In genomic region chr6:96197241-96197640, GRCh38 we compare ENCODE assay signal across 21 cellular contexts.
DNase-seq lines count a peak whose midpoint lies in the region; ATAC-seq, FAIRE-seq and TF ChIP-seq lines count a peak whose summit lies in the region.
"Had no signal": no experiment of that assay in that cellular context is flagged by ENCODE, and none has a peak within 500 bp of the region (broad histone marks: within the 10 kb centered on the region; RNA-seq: fewer than 3 reads in every experiment).

No MANE protein-coding gene starts in this region.

- H3K4me2 ChIP-seq in H1 (ENCODE audit: insufficient read depth in 1 of 2, low read depth in 2 of 2, low read length in 2 of 2) (0 out of 4 replicates have a peak overlapping the region, but pooled peaks of 1 of the 2 experiments have one; percentile 34), trophoblast cell (ENCODE audit: low read length) (no peak overlapping the region)

- peak overlapping the region; percentile 26; the same call in 1 of the 2 replicates for H3K27ac ChIP-seq in 22Rv1
- peak overlapping the region; percentile 50 for H3K27ac ChIP-seq in HUES48 (ENCODE audit: low read depth, low read length)
- peak overlapping the region; percentile 73; the same call in 1 of the 2 replicates for H3K27ac ChIP-seq in H1 (ENCODE audit: low read depth, low read length)
- peak overlapping the region; percentile 99 for H3K27ac ChIP-seq in trophoblast cell (ENCODE audit: low read depth, low read length)

- no peak overlapping the region for H3K27ac Mint-ChIP-seq in HFFc6
- H3K27ac Mint-ChIP-seq in activated T-cell treated with anti-CD3 and anti-CD28 coated beads, Interleukin-2, amount 50 U/mL, for 72 hours: no peak overlapping the region

- no peak overlapping the region for H4K8ac ChIP-seq in H1 (ENCODE audit: extremely low read depth, insufficient read depth, low read length)
- no peak overlapping the region for H4K8ac ChIP-seq in trophoblast cell (ENCODE audit: low read depth, low read length)

- H2AK5ac ChIP-seq in H1 (ENCODE audit: low read depth, low read length) (no peak overlapping the region), trophoblast cell (ENCODE audit: low read length) (no peak overlapping the region)

- H3K79me1 ChIP-seq in H1 (ENCODE audit: low read depth, low read length) (no peaks in the 10 kb centered on the region), trophoblast cell (ENCODE audit: low read length) (peaks cover 14% of the 10 kb centered on the region)

- TF ChIP-seq CTCF in 22Rv1 (IDR thresholded peaks at IDR 0.05) (no peak), H1 (IDR thresholded peaks at IDR 0.05; ENCODE audit: control extremely low read depth in 1 of 3, insufficient read depth in 1 of 3, low read depth in 1 of 3, low read length in 3 of 3) (no peak), HFFc6 (IDR thresholded peaks at IDR 0.05) (no peak)

- H3K4me3 ChIP-seq in HUES48 (ENCODE audit: low read depth, low read length) (no peak overlapping the region), H1 (ENCODE audit: extremely low read depth in 1 of 4, insufficient read depth in 2 of 4, low read depth in 3 of 4, low read length in 4 of 4) (no peak overlapping the region; a peak in 1 of 8 replicates), trophoblast cell (ENCODE audit: low read depth, low read length) (no peak overlapping the region)

- H3K18ac ChIP-seq in H1 (ENCODE audit: extremely low read depth, low read length) (no peak overlapping the region), trophoblast cell (ENCODE audit: low read length) (no peak overlapping the region)

- H3K36me3 ChIP-seq in HUES48 (ENCODE audit: control insufficient read depth, insufficient read depth, low read length) (no peaks in the 10 kb centered on the region), H1 (ENCODE audit: control insufficient read depth in 2 of 4, insufficient read depth in 4 of 4, low read length in 3 of 4) (no peaks in the 10 kb centered on the region), trophoblast cell (ENCODE audit: control insufficient read depth in 1 of 2, insufficient read depth in 2 of 2, low read length in 2 of 2) (no peaks in the 10 kb centered on the region)

- no peak overlapping the region for H4K12ac ChIP-seq in trophoblast cell (ENCODE audit: low read depth, low read length)

- no peak overlapping the region for H3K9ac ChIP-seq in HUES48 (ENCODE audit: low read depth, low read length)
- no peak overlapping the region for H3K9ac ChIP-seq in H1 (replicated peaks in 1 of 4; ENCODE audit: extremely low read depth in 1 of 4, low read depth in 3 of 4, low read length in 3 of 4)
- H3K9ac ChIP-seq in trophoblast cell (ENCODE audit: low read length): no peak overlapping the region

- CTCF ChIA-PET in H1 (lab: Charles Lee; ENCODE audit: partially characterized antibody): no interaction called here

- H4K5ac ChIP-seq in H1 (ENCODE audit: insufficient read length, low read depth, low read length): no peak overlapping the region

- TF ChIP-seq EP300 in H1 (IDR thresholded peaks at IDR 0.05; ENCODE audit: borderline replicate concordance in 1 of 2, low read depth in 2 of 2, low read length in 2 of 2): no peak

- H2BK12ac ChIP-seq in H1 (ENCODE audit: low read depth, low read length): no peak overlapping the region; the same call in 1 of the 2 replicates
- no peak overlapping the region for H2BK12ac ChIP-seq in trophoblast cell (ENCODE audit: low read length)

- H3K36me3 Mint-ChIP-seq in HFFc6 (ENCODE audit: low read depth): no peaks in the 10 kb centered on the region
- no peaks in the 10 kb centered on the region for H3K36me3 Mint-ChIP-seq in activated T-cell treated with anti-CD3 and anti-CD28 coated beads, Interleukin-2, amount 50 U/mL, for 72 hours (ENCODE audit: insufficient read depth in 2 of 2)

- POLR2A ChIA-PET in H1 (lab: Charles Lee; ENCODE audit: partially characterized antibody): interaction anchor here (0.6 kb wide), 1 partner anchor 182 kb away, joined by 4 read pairs; the partner anchor contains the start of gene FUT9

- no peaks in the 10 kb centered on the region for H3K4me1 Mint-ChIP-seq in HFFc6 (ENCODE audit: low read depth)
- H3K4me1 Mint-ChIP-seq in activated T-cell treated with anti-CD3 and anti-CD28 coated beads, Interleukin-2, amount 50 U/mL, for 72 hours (ENCODE audit: low read depth): no peaks in the 10 kb centered on the region

- no peaks in the 10 kb centered on the region for H3K27me3 Mint-ChIP-seq in HFFc6 (ENCODE audit: insufficient read depth)
- H3K27me3 Mint-ChIP-seq in activated T-cell treated with anti-CD3 and anti-CD28 coated beads, Interleukin-2, amount 50 U/mL, for 72 hours (ENCODE audit: low read depth): no peaks in the 10 kb centered on the region

- no peaks in the 10 kb centered on the region for H3K9me3 ChIP-seq in HUES48 (ENCODE audit: control insufficient read depth, insufficient read depth, low read length)
- no peaks in the 10 kb centered on the region for H3K9me3 ChIP-seq in H1 (ENCODE audit: insufficient read depth in 2 of 2, low read depth in 1 of 2, low read length in 1 of 2)
- no peaks in the 10 kb centered on the region for H3K9me3 ChIP-seq in trophoblast cell (ENCODE audit: insufficient read depth, low read depth, low read length)

- H2BK120ac ChIP-seq in H1 (replicated peaks; ENCODE audit: low read depth, low read length) (no peak overlapping the region), trophoblast cell (ENCODE audit: insufficient read depth, low read length, poor library complexity) (no peak overlapping the region)

- H4K91ac ChIP-seq in H1 (replicated peaks; ENCODE audit: insufficient read length, low read length): no peak overlapping the region
- H4K91ac ChIP-seq in trophoblast cell (ENCODE audit: low read depth, low read length): no peak overlapping the region

- H3K79me2 ChIP-seq in H1 (ENCODE audit: control insufficient read depth in 1 of 2, insufficient read depth in 2 of 2, low read length in 2 of 2) (no peaks in the 10 kb centered on the region), trophoblast cell (ENCODE audit: control insufficient read depth, insufficient read depth, low read length, poor library complexity) (no peaks in the 10 kb centered on the region)

- H3K23ac ChIP-seq in H1 (ENCODE audit: insufficient read length) (no peak overlapping the region), trophoblast cell (ENCODE audit: low read length) (no peak overlapping the region)

- H2BK20ac ChIP-seq in H1 (ENCODE audit: low read length): no peak overlapping the region

- no peak overlapping the region for H2BK15ac ChIP-seq in H1 (ENCODE audit: low read length)

- no peak overlapping the region for H2AFZ ChIP-seq in H1 (ENCODE audit: low read length)
- no peak overlapping the region for H2AFZ ChIP-seq in trophoblast cell (ENCODE audit: insufficient read depth, low read length, poor library complexity)

- H2BK5ac ChIP-seq in H1 (ENCODE audit: low read depth, low read length) (no peak overlapping the region), trophoblast cell (ENCODE audit: low read depth, low read length, poor library complexity) (no peak overlapping the region)

- no peaks in the 10 kb centered on the region for H3K27me3 ChIP-seq in HUES48 (ENCODE audit: control insufficient read depth, insufficient read depth, low read length)
- H3K27me3 ChIP-seq in H1 (replicated peaks in 1 of 4; ENCODE audit: control insufficient read depth in 3 of 4, extremely low read depth in 1 of 4, insufficient read depth in 3 of 4, low read length in 3 of 4): no peaks in the 10 kb centered on the region
- H3K27me3 ChIP-seq in trophoblast cell (ENCODE audit: insufficient read depth, low read length): no peaks in the 10 kb centered on the region

- H4K20me1 ChIP-seq in H1 (replicated peaks in 1 of 2; ENCODE audit: control insufficient read depth in 1 of 2, insufficient read depth in 2 of 2, low read length in 2 of 2): no peaks in the 10 kb centered on the region

- H3K56ac ChIP-seq in H1 (replicated peaks; ENCODE audit: insufficient read length, low read depth, low read length): no peak overlapping the region

- DNase-seq in H1 (ENCODE audit: low read depth in 1 of 2, low spot score in 2 of 2) (no peak), trophoblast cell (peak in 1 of 2 donors; percentile 38), HFFc6 (no peak), H4 (ENCODE audit: low spot score) (no peak)
- DNase-seq in activated T-cell treated with anti-CD3 and anti-CD28 coated beads, Interleukin-2, amount 50 U/mL, for 72 hours: no peak
- DNase-seq: DMS53; GOT3; KBM-7; MV-4-11; NCI-H1105; NCI-H146; NCI-H2029; NCI-H446; NCI-H524 treated with DMSO at 0.1 percent for 48 hours; NCI-H774; NK-92 treated with Interleukin-12 subunit alpha and Interleukin-12 subunit beta, amount 100 ng/mL, for 24 hours; Right ventricle myocardium superior; RPMI8226 had no signal

- H3K9me3 Mint-ChIP-seq in HFFc6: peaks cover 24% of the 10 kb centered on the region
- peaks cover 0 to 3% of the 10 kb centered on the region in 2 donors for H3K9me3 Mint-ChIP-seq in activated T-cell treated with anti-CD3 and anti-CD28 coated beads, Interleukin-2, amount 50 U/mL, for 72 hours

- no peak for FAIRE-seq in H1 (lab: Jason Lieb, UNC)
- FAIRE-seq: GM18507 had no signal

- TF ChIP-seq POLR2A in H1 (IDR thresholded peaks at IDR 0.05; ENCODE audit: control extremely low read depth in 1 of 2, low read depth in 2 of 2, low read length in 2 of 2): no peak

- TF ChIP-seq RAD21 in H1 (IDR thresholded peaks at IDR 0.05 in 1 of 2, conservative IDR thresholded peaks at IDR 0.05 in 1 of 2; ENCODE audit: low read depth in 2 of 2, low read length in 2 of 2): no peak

- H3K4me1 ChIP-seq in HUES48 (ENCODE audit: control insufficient read depth, insufficient read depth, low read length) (peaks cover 18% of the 10 kb centered on the region), H1 (replicated peaks in 1 of 4; ENCODE audit: control insufficient read depth in 3 of 4, insufficient read depth in 4 of 4, low read length in 3 of 4) (peaks cover 0 to 3% (median 0%) of the 10 kb centered on the region in 4 experiments; a peak in 2 of 7 replicates), trophoblast cell (ENCODE audit: control insufficient read depth in 1 of 2, insufficient read depth in 2 of 2, low read length in 2 of 2) (peaks cover 3 to 4% of the 10 kb centered on the region in 2 experiments)

- ATAC-seq in activated T-cell treated with anti-CD3 and anti-CD28 coated beads, Interleukin-2, amount 50 U/mL, for 72 hours (replicated peaks in 1 of 2): no peak

- H3K4ac ChIP-seq in H1 (replicated peaks; ENCODE audit: insufficient read length, low read depth, low read length) (no peak overlapping the region), trophoblast cell (ENCODE audit: low read depth, low read length) (no peak overlapping the region)

- no peaks in the 10 kb centered on the region for H3K23me2 ChIP-seq in H1 (ENCODE audit: low read depth, low read length)

- H3K4me3 Mint-ChIP-seq in HFFc6: no peak overlapping the region
- H3K4me3 Mint-ChIP-seq in activated T-cell treated with anti-CD3 and anti-CD28 coated beads, Interleukin-2, amount 50 U/mL, for 72 hours: no peak overlapping the region

- H3K14ac ChIP-seq in H1 (ENCODE audit: insufficient read length) (no peak overlapping the region), trophoblast cell (ENCODE audit: low read length) (no peak overlapping the region)

TF ChIP-seq in H1, 55 proteins besides CTCF, POLR2A, EP300 and RAD21 (continues in another document):
- TF ChIP-seq BCL11A (IDR thresholded peaks at IDR 0.05; ENCODE audit: low read depth in 2 of 2, low read length in 2 of 2) (no peak), BACH1 (IDR thresholded peaks at IDR 0.05; ENCODE audit: low read length) (no peak), TBP (IDR thresholded peaks at IDR 0.05; ENCODE audit: low read depth, low read length) (no peak), POLR2AphosphoS5 (IDR thresholded peaks at IDR 0.05; ENCODE audit: low read depth, low read length) (no peak)

Comparison
In these comparisons a context has a peak if more than half of its experiments do, and no peak if none do; other contexts are left out.
1. H3K27ac ChIP-seq: peak in every context shown above with its lines; median percentile 99 in trophoblast cell; 73 in H1; 50 in HUES48; 26 in 22Rv1.